Comparison of ENCODE assay signal across 1 cellular context in genomic region chr7:44796504-44797328, GRCh38.
TF ChIP-seq lines count a peak whose summit lies in the region.

TSS of gene PPIA (plus strand) at chr7:44796681. CDS start at chr7:44796725, 44 bp downstream.

TF ChIP-seq in K562, 482 proteins besides CTCF, POLR2A, EP300 and RAD21 (continued from another document and continues in another):
- TF ChIP-seq THAP12 (CRISPR knock-in tag; IDR thresholded peaks at IDR 0.05) (0 out of 2 replicates have a peak, but pooled peaks have one; percentile 5), ZKSCAN3 (CRISPR knock-in tag; IDR thresholded peaks at IDR 0.05) (no peak), POLR2B (IDR thresholded peaks at IDR 0.05; ENCODE audit: low read depth, partially characterized antibody) (peak; percentile 97), MAZ (CRISPR knock-in tag; conservative IDR thresholded peaks at IDR 0.05 in 1 of 2, IDR thresholded peaks at IDR 0.05 in 1 of 2) (peak in 1 of 2 experiments; percentile 13; a peak in 2 of 4 replicates), POLR3G (IDR thresholded peaks at IDR 0.05; ENCODE audit: extremely low read depth, insufficient read length, insufficient replicate concordance) (no peak), HDAC1 (IDR thresholded peaks at IDR 0.05) (peak in 1 of 2 experiments; percentile 88; a peak in 2 of 4 replicates), ZNF12 (CRISPR knock-in tag; IDR thresholded peaks at IDR 0.05) (no peak; the same call in 1 of the 2 replicates), FOXP1 (CRISPR knock-in tag; IDR thresholded peaks at IDR 0.05) (peak; percentile 84; the same call in 1 of the 2 replicates), CREM (IDR thresholded peaks at IDR 0.05; ENCODE audit: low read depth) (peak; percentile 88), SREBF2 (CRISPR knock-in tag; IDR thresholded peaks at IDR 0.05) (no peak), ILK (tag; IDR thresholded peaks at IDR 0.05; ENCODE audit: borderline replicate concordance, low read depth) (no peak), KAT7 (CRISPR knock-in tag; IDR thresholded peaks at IDR 0.05; ENCODE audit: borderline replicate concordance) (peak; percentile 81; the same call in 1 of the 2 replicates), ZKSCAN1 (IDR thresholded peaks at IDR 0.05; ENCODE audit: low read depth, low read length) (no peak), LARP7 (IDR thresholded peaks at IDR 0.05) (no peak), SMC3 (conservative IDR thresholded peaks at IDR 0.05; ENCODE audit: insufficient read depth, low read depth, low read length) (no peak), ESRRA (IDR thresholded peaks at IDR 0.05; ENCODE audit: borderline replicate concordance, low read depth) (no peak), L3MBTL2 (IDR thresholded peaks at IDR 0.05) (peak; percentile 95), POLR2H (tag; IDR thresholded peaks at IDR 0.05; ENCODE audit: low read depth) (peak; percentile 98), HLTF (IDR thresholded peaks at IDR 0.05) (no peak), ZNF436 (CRISPR knock-in tag; IDR thresholded peaks at IDR 0.05) (no peak), MLX (CRISPR knock-in tag; conservative IDR thresholded peaks at IDR 0.05) (peak; percentile 62 to 76; a peak in 1 of 4 replicates), PTRF (tag; IDR thresholded peaks at IDR 0.05) (no peak), NFXL1 (CRISPR knock-in tag; IDR thresholded peaks at IDR 0.05) (peak; percentile 39; the same call in 1 of the 2 replicates), DDX20 (tag; IDR thresholded peaks at IDR 0.05; ENCODE audit: low read depth) (no peak), ZSCAN29 (IDR thresholded peaks at IDR 0.05) (0 out of 2 replicates have a peak, but pooled peaks have one; percentile 38), GATA2 (CRISPR knock-in tag; IDR thresholded peaks at IDR 0.05) (no peak), HMG20B (CRISPR knock-in tag; IDR thresholded peaks at IDR 0.05) (no peak), MTA3 (IDR thresholded peaks at IDR 0.05; ENCODE audit: borderline replicate concordance) (peak; percentile 100), PRMT5 (CRISPR knock-in tag; IDR thresholded peaks at IDR 0.05) (0 out of 2 replicates have a peak, but pooled peaks have one; percentile 33), YY1 (IDR thresholded peaks at IDR 0.05; ENCODE audit: borderline replicate concordance in 1 of 3, control insufficient read depth in 1 of 3, extremely low read depth in 1 of 3, insufficient read depth in 3 of 3, insufficient read length in 1 of 3, insufficient replicate concordance in 2 of 3, low read depth in 1 of 3, low read length in 2 of 3) (peak; percentile 86 to 98 (median 96)), ZBTB8A (IDR thresholded peaks at IDR 0.05; ENCODE audit: partially characterized antibody) (no peak), ZNF253 (CRISPR knock-in tag; conservative IDR thresholded peaks at IDR 0.05) (no peak), ZNF589 (CRISPR knock-in tag; IDR thresholded peaks at IDR 0.05; ENCODE audit: low read depth) (peak; percentile 39; the same call in 1 of the 2 replicates), DNMT1 (IDR thresholded peaks at IDR 0.05) (no peak), ZNF217 (CRISPR knock-in tag; IDR thresholded peaks at IDR 0.05) (no peak), MBD2 (IDR thresholded peaks at IDR 0.05; ENCODE audit: borderline replicate concordance, low read depth) (peak; percentile 95), NBN (IDR thresholded peaks at IDR 0.05; ENCODE audit: low read depth) (no peak), SAFB2 (IDR thresholded peaks at IDR 0.05; ENCODE audit: borderline replicate concordance, low read depth, low read length, severe bottlenecking) (no peak), ARID1B (IDR thresholded peaks at IDR 0.05) (no peak), MAFG (tag; conservative IDR thresholded peaks at IDR 0.05) (no peak), ZFP1 (CRISPR knock-in tag; IDR thresholded peaks at IDR 0.05) (no peak), TRIM24 (IDR thresholded peaks at IDR 0.05) (no peak), ZNF695 (CRISPR knock-in tag; IDR thresholded peaks at IDR 0.05) (no peak), SMARCA5 (IDR thresholded peaks at IDR 0.05) (no peak), BMI1 (IDR thresholded peaks at IDR 0.05; ENCODE audit: low read length) (no peak), ZNF561 (CRISPR knock-in tag; conservative IDR thresholded peaks at IDR 0.05) (no peak), SIN3A (IDR thresholded peaks at IDR 0.05; ENCODE audit: borderline replicate concordance in 2 of 2, control insufficient read depth in 1 of 2, low read depth in 2 of 2, low read length in 2 of 2) (peak; percentile 76 to 88; a peak in 3 of 4 replicates), MLLT1 (IDR thresholded peaks at IDR 0.05) (peak; percentile 42 to 63; a peak in 1 of 4 replicates), E2F4 (CRISPR knock-in tag; IDR thresholded peaks at IDR 0.05; ENCODE audit: low read depth) (peak; percentile 62; the same call in 1 of the 2 replicates), NR3C1 (CRISPR knock-in tag; IDR thresholded peaks at IDR 0.05) (no peak; the same call in none of the 2 replicates), IFI16 (CRISPR knock-in tag; IDR thresholded peaks at IDR 0.05) (no peak), PHB (CRISPR knock-in tag; IDR thresholded peaks at IDR 0.05) (peak; percentile 74; the same call in 1 of the 2 replicates), TEAD1 (CRISPR knock-in tag; IDR thresholded peaks at IDR 0.05) (peak; percentile 1 to 63; a peak in 1 of 4 replicates), MGA (IDR thresholded peaks at IDR 0.05) (peak; percentile 90), MAX (CRISPR knock-in tag; IDR thresholded peaks at IDR 0.05) (peak; percentile 95)
- TF ChIP-seq, protein P1, sequence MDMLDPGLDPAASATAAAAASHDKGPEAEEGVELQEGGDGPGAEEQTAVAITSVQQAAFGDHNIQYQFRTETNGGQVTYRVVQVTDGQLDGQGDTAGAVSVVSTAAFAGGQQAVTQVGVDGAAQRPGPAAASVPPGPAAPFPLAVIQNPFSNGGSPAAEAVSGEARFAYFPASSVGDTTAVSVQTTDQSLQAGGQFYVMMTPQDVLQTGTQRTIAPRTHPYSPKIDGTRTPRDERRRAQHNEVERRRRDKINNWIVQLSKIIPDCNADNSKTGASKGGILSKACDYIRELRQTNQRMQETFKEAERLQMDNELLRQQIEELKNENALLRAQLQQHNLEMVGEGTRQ (CRISPR knock-in tag; IDR thresholded peaks at IDR 0.05): peak; percentile 20; the same call in 1 of the 2 replicates
